In the genomic region with DNA sequence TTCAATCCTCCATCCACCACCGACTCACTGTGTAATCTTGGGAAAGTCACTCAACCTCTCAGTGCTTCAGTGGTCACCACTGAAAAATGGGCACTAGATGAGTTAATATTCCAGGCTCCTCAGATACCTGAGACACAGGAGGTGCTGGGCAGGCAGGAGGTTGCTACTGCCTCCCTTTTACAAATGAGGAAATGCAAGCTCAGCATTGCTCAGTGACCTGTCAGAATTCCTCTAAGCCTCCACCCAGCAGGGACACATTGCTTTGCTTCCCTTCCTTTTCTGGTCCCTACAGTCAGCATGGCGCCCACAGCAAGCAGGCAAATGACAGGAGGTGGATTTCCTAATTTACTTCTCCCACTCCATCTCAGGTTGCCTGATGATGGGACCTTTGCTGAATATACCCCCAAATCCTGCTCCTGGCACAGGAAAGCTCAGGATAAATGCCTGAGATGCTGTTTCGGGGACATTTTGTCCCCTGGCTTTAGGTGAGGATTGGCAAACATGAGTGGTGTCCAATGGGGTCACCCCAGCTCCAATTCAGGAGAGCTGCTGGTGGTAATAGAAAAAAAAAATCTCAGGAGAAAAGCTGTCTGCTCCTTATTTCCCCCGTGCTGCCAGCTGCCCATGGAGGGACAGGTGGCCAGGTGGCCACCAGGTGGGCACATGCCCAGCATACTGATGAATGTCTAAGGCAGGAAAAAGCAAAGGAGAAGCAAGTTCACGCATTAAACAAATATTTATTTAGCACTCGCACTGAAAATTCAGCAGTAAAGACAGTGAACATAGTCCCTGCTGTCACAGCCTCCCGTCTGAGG, we compare ENCODE assay signal across 24 cellular contexts. TPM values are rescaled to one million over a fixed set of nuclear protein-coding genes. Genes with fewer than 3 reads are reported as not detected.
DNase-seq lines count a peak whose midpoint lies in the region; ATAC-seq and TF ChIP-seq lines count a peak whose summit lies in the region.
"Had no signal": no experiment of that assay in that cellular context is flagged by ENCODE, and none has a peak within 500 bp of the region (broad histone marks: within the 10 kb centered on the region; RNA-seq: fewer than 3 reads in every experiment).

No MANE protein-coding gene starts in this region.

- no peaks in the 10 kb centered on the region for H3K36me3 Mint-ChIP-seq in progenitor cell of endocrine pancreas (ENCODE audit: insufficient read depth)
- H3K36me3 Mint-ChIP-seq in naive thymus-derived CD4-positive, alpha-beta T cell = no peaks in the 10 kb centered on the region

- H3K9me3 ChIP-seq in naive thymus-derived CD4-positive, alpha-beta T cell (ENCODE audit: control insufficient read depth in 2 of 3, low read length in 3 of 3) = no peaks in the 10 kb centered on the region
- H3K9me3 ChIP-seq: BLaER1, left ventricle myocardium inferior, tibial artery had no signal

- H3K4me1 Mint-ChIP-seq in progenitor cell of endocrine pancreas (ENCODE audit: low read depth) = peaks cover 18% of the 10 kb centered on the region
- no peaks in the 10 kb centered on the region for H3K4me1 Mint-ChIP-seq in naive thymus-derived CD4-positive, alpha-beta T cell

- TF ChIP-seq CTCF in progenitor cell of endocrine pancreas (IDR thresholded peaks at IDR 0.05; ENCODE audit: unreplicated experiment) = no peak

- no peak for ATAC-seq in naive thymus-derived CD4-positive, alpha-beta T cell

- POLR2A ChIA-PET in naive thymus-derived CD4-positive, alpha-beta T cell (lab: Charles Lee) = no interaction called here

- H3K27ac ChIP-seq in epithelial cell of prostate = peak overlapping the region; percentile 98
- no peak overlapping the region for H3K27ac ChIP-seq in naive thymus-derived CD4-positive, alpha-beta T cell (ENCODE audit: low read depth, low read length)
- H3K27ac ChIP-seq: BLaER1, coronary artery, left ventricle myocardium inferior, tibial artery had no signal

- H3K27me3 Mint-ChIP-seq in progenitor cell of endocrine pancreas = no peaks in the 10 kb centered on the region
- H3K27me3 Mint-ChIP-seq in naive thymus-derived CD4-positive, alpha-beta T cell = no peaks in the 10 kb centered on the region

- peak overlapping the region; percentile 62 for H3K27ac Mint-ChIP-seq in progenitor cell of endocrine pancreas
- H3K27ac Mint-ChIP-seq in naive thymus-derived CD4-positive, alpha-beta T cell = no peak overlapping the region

- no peaks in the 10 kb centered on the region for H3K27me3 ChIP-seq in naive thymus-derived CD4-positive, alpha-beta T cell (ENCODE audit: control insufficient read depth in 2 of 2, insufficient read depth in 2 of 2, low read length in 2 of 2)
- H3K27me3 ChIP-seq: BLaER1 had no signal

- H3K4me1 ChIP-seq in naive thymus-derived CD4-positive, alpha-beta T cell (ENCODE audit: control insufficient read depth in 2 of 2, insufficient read depth in 2 of 2, low read length in 2 of 2) = no peaks in the 10 kb centered on the region
- H3K4me1 ChIP-seq: BLaER1, left ventricle myocardium inferior had no signal

- no peak overlapping the region for H3K4me3 Mint-ChIP-seq in progenitor cell of endocrine pancreas (ENCODE audit: low read depth)
- H3K4me3 Mint-ChIP-seq in naive thymus-derived CD4-positive, alpha-beta T cell = no peak overlapping the region

- intact Hi-C loops in naive thymus-derived CD4-positive, alpha-beta T cell (cut with micrococcal nuclease) = no loop called here

- H3K36me3 ChIP-seq in naive thymus-derived CD4-positive, alpha-beta T cell (ENCODE audit: control insufficient read depth in 2 of 3, insufficient read depth in 3 of 3, low read length in 3 of 3) = no peaks in the 10 kb centered on the region
- H3K36me3 ChIP-seq: BLaER1, left ventricle myocardium inferior had no signal

- no peaks in the 10 kb centered on the region for H3K9me3 Mint-ChIP-seq in progenitor cell of endocrine pancreas (ENCODE audit: low read depth)
- no peaks in the 10 kb centered on the region for H3K9me3 Mint-ChIP-seq in naive thymus-derived CD4-positive, alpha-beta T cell

- H3K4me3 ChIP-seq in naive thymus-derived CD4-positive, alpha-beta T cell (ENCODE audit: low read length) = no peak overlapping the region
- H3K4me3 ChIP-seq: BLaER1, coronary artery, left ventricle myocardium inferior, tibial artery had no signal

- CTCF ChIA-PET in naive thymus-derived CD4-positive, alpha-beta T cell (lab: Charles Lee) = no interaction called here

- peak in 2 of 3 experiments; percentile 65 to 78 for DNase-seq in NCI-H1417 (lab: John Stamatoyannopoulos, UW)
- no peak for DNase-seq in NCI-H1417 treated with DMSO at 0.1 percent for 48 hours (lab: John Stamatoyannopoulos, UW)
- DNase-seq in OCI-M1 (lab: John Stamatoyannopoulos, UW) = peak; percentile 7
- no peak for DNase-seq in epithelial cell of prostate (ENCODE audit: low read depth, low spot score)
- DNase-seq in progenitor cell of endocrine pancreas (ENCODE audit: low spot score, unreplicated experiment) = no peak
- DNase-seq in central memory CD4-positive, alpha-beta T cell = no peak
- DNase-seq in DMS114 treated with DMSO at 0.1 percent for 48 hours (lab: John Stamatoyannopoulos, UW; ENCODE audit: unreplicated experiment) = no peak
- no peak for DNase-seq in naive thymus-derived CD4-positive, alpha-beta T cell
- DNase-seq: activated CD4-positive, alpha-beta T cell treated with anti-CD3 and anti-CD28 coated beads, Interleukin-2, amount 50 U/mL, for 48 hours; activated naive CD4-positive, alpha-beta T cell treated with anti-CD3 and anti-CD28 coated beads, Interleukin-2, amount 50 U/mL, for 16 hours; foreskin melanocyte; left ventricle myocardium inferior; NCI-H2081 treated with DMSO at 0.1 percent for 48 hours; NCI-H524 treated with DMSO at 0.1 percent for 48 hours; nucleus accumbens; right cardiac atrium; stimulated activated naive CD4-positive, alpha-beta T cell treated with Interleukin-2 at 50 U/mL for 16 hours; tibial artery had no signal

RNA-seq across cellular contexts. Expression of gene KRT13, which starts 5.0 kb away (rescaled TPM):
- not detected in 2 replicates for total RNA-seq in progenitor cell of endocrine pancreas
- not detected for total RNA-seq in naive thymus-derived CD4-positive, alpha-beta T cell
- polyA plus RNA-seq in naive thymus-derived CD4-positive, alpha-beta T cell = not detected
- total RNA-seq: astrocyte, endothelial cell of umbilical vein, left ventricle myocardium inferior, right cardiac atrium had no signal
- polyA plus RNA-seq: endothelial cell of umbilical vein had no signal

RNA-seq across cellular contexts. Expression of gene KRT15, which starts 8.2 kb away (rescaled TPM):
- total RNA-seq in progenitor cell of endocrine pancreas = 2.9 TPM in 2 replicates
- not detected for total RNA-seq in naive thymus-derived CD4-positive, alpha-beta T cell
- polyA plus RNA-seq in naive thymus-derived CD4-positive, alpha-beta T cell = not detected
- total RNA-seq: left ventricle myocardium inferior had no signal
- polyA plus RNA-seq: right cardiac atrium had no signal

RNA-seq across cellular contexts. Expression of gene KRT19, which starts 17.6 kb away (rescaled TPM):
- 398 and 429 TPM in 2 replicates for total RNA-seq in progenitor cell of endocrine pancreas
- not detected for total RNA-seq in naive thymus-derived CD4-positive, alpha-beta T cell
- not detected for polyA plus RNA-seq in naive thymus-derived CD4-positive, alpha-beta T cell

RNA-seq across cellular contexts. Expression of gene KRT36, which starts 20.7 kb away (rescaled TPM):
- not detected in 2 replicates for total RNA-seq in progenitor cell of endocrine pancreas
- total RNA-seq in naive thymus-derived CD4-positive, alpha-beta T cell = not detected
- not detected for polyA plus RNA-seq in naive thymus-derived CD4-positive, alpha-beta T cell
- total RNA-seq: astrocyte, endothelial cell of umbilical vein, left ventricle myocardium inferior, right cardiac atrium, RPMI7951 had no signal
- polyA plus RNA-seq: right cardiac atrium had no signal

RNA-seq across cellular contexts. Expression of gene KRT35, which starts 29.5 kb away (rescaled TPM):
- not detected in 2 replicates for total RNA-seq in progenitor cell of endocrine pancreas
- not detected for total RNA-seq in naive thymus-derived CD4-positive, alpha-beta T cell
- polyA plus RNA-seq in naive thymus-derived CD4-positive, alpha-beta T cell = not detected
- total RNA-seq: astrocyte, endothelial cell of umbilical vein, left ventricle myocardium inferior, M059J, right cardiac atrium, RPMI7951 had no signal
- polyA plus RNA-seq: endothelial cell of umbilical vein, right cardiac atrium had no signal

Comparison
In these comparisons a context has a peak if more than half of its experiments do, and no peak if none do; other contexts are left out.
1. DNase-seq: peak in NCI-H1417 (2 of 3) and OCI-M1 (single experiment); none in NCI-H1417 treated with DMSO at 0.1 percent for 48 hours (single experiment), epithelial cell of prostate (single experiment), progenitor cell of endocrine pancreas (single experiment), central memory CD4-positive, alpha-beta T cell (single experiment), DMS114 treated with DMSO at 0.1 percent for 48 hours (single experiment) and naive thymus-derived CD4-positive, alpha-beta T cell (0 of 9).
2. RNA of gene KRT19, which starts 17.6 kb away (total RNA-seq): 398 to 429 TPM in progenitor cell of endocrine pancreas; not detected in naive thymus-derived CD4-positive, alpha-beta T cell; every median in the first group is over 100 times any median in the second.